Comparison of ENCODE assay signal across 15 cellular contexts in the genomic region with DNA sequence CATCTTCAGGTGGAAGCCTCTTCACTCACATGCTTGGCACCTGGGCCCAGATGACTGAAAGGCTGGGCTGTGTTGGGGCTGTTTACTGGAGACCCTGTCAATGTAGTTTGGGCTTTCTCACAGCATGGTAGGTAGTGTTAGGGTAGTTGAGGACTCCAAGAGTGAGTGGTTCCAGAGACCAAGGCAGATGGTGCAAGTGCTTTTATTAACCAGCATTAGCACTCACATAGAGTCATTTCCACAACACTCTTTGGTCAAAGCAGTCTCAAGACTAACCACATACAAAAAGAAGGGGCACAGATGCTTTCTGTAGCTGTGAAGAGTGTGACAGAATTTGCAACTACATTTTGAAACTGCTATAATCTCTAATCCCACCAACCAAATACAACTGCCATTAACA.
DNase-seq lines count a peak whose midpoint lies in the region; ATAC-seq and TF ChIP-seq lines count a peak whose summit lies in the region.
"Had no signal": no experiment of that assay in that cellular context is flagged by ENCODE, and none has a peak within 500 bp of the region (broad histone marks: within the 10 kb centered on the region; RNA-seq: fewer than 3 reads in every experiment).

No MANE protein-coding gene starts in this region.

- no peak overlapping the region for H2BK15ac ChIP-seq in mesenchymal stem cell (ENCODE audit: low read depth, poor library complexity, severe bottlenecking)

- no peak overlapping the region for H3K4me2 ChIP-seq in mesenchymal stem cell (ENCODE audit: low read length, poor library complexity, severe bottlenecking)

- peak overlapping the region; percentile 25 for H4K91ac ChIP-seq in mesenchymal stem cell (ENCODE audit: low read length)

- no peak overlapping the region for H3K9ac ChIP-seq in mesenchymal stem cell (ENCODE audit: low read length)

- no peaks in the 10 kb centered on the region for H3K79me1 ChIP-seq in mesenchymal stem cell (replicated peaks; ENCODE audit: low read length, poor library complexity, severe bottlenecking)

- H3K4ac ChIP-seq in mesenchymal stem cell (ENCODE audit: low read depth in 1 of 2, low read length in 2 of 2), result no peak overlapping the region

- BruUV-seq in Calu3 (replicated peaks; lab: Mats Ljungman, UMichigan), result no TSS peak

- no peak for TF ChIP-seq POLR2A in sigmoid colon (IDR thresholded peaks at IDR 0.05)

- H2BK12ac ChIP-seq in mesenchymal stem cell (ENCODE audit: low read length in 2 of 2), result peak overlapping the region in 1 of 2 experiments; percentile 77

- TF ChIP-seq CTCF in dorsolateral prefrontal cortex (IDR thresholded peaks at IDR 0.05 in 54 of 56, conservative IDR thresholded peaks at IDR 0.05 in 2 of 56; ENCODE audit: low read depth in 1 of 56, partially characterized antibody in 56 of 56) (no peak), Calu3 (IDR thresholded peaks at IDR 0.05; ENCODE audit: unreplicated experiment) (no peak), sigmoid colon (IDR thresholded peaks at IDR 0.05) (no peak)

- peaks cover 8% of the 10 kb centered on the region for H3K4me1 Mint-ChIP-seq in Calu3 (ENCODE audit: low read depth, unreplicated experiment)
- H3K4me1 Mint-ChIP-seq: brain, IgD-negative memory B cell had no signal

- H3K27me3 Mint-ChIP-seq in Calu3 (ENCODE audit: unreplicated experiment), result no peaks in the 10 kb centered on the region
- H3K27me3 Mint-ChIP-seq: IgD-negative memory B cell had no signal

- no peak overlapping the region for H2BK5ac ChIP-seq in mesenchymal stem cell (ENCODE audit: low read depth, low read length, poor library complexity, severe bottlenecking)

- no peak overlapping the region for H2BK120ac ChIP-seq in mesenchymal stem cell (ENCODE audit: low read depth, low read length)

- H3K18ac ChIP-seq in mesenchymal stem cell (ENCODE audit: low read depth in 1 of 2, low read length in 2 of 2), result peak overlapping the region in 1 of 2 experiments; percentile 0

- no peaks in the 10 kb centered on the region for H3K36me3 ChIP-seq in mesenchymal stem cell (ENCODE audit: control insufficient read depth in 1 of 2, insufficient read depth in 2 of 2, low read depth in 1 of 2, low read length in 2 of 2)
- H3K36me3 ChIP-seq in sigmoid colon, result no peaks in the 10 kb centered on the region

- H2AK5ac ChIP-seq in mesenchymal stem cell (ENCODE audit: low read length, severe bottlenecking), result no peak overlapping the region

- H4K8ac ChIP-seq in mesenchymal stem cell (ENCODE audit: low read length), result no peak overlapping the region

- no peak overlapping the region for H2AFZ ChIP-seq in mesenchymal stem cell (ENCODE audit: low read depth, low read length)

- intact Hi-C loops in dorsolateral prefrontal cortex (cut with DNase I), result no loop called here
- intact Hi-C loops in Calu3 (cut with micrococcal nuclease; ENCODE audit: unreplicated experiment), result no loop called here
- intact Hi-C loops in sigmoid colon (cut with DNase I), result no loop called here

- no peaks in the 10 kb centered on the region for H3K36me3 Mint-ChIP-seq in Calu3 (ENCODE audit: insufficient read depth, unreplicated experiment)
- H3K36me3 Mint-ChIP-seq: brain had no signal

- no peaks in the 10 kb centered on the region for H3K27me3 ChIP-seq in mesenchymal stem cell (ENCODE audit: control insufficient read depth in 1 of 2, insufficient read depth in 1 of 2, low read length in 2 of 2)
- H3K27me3 ChIP-seq in dorsolateral prefrontal cortex, result no peaks in the 10 kb centered on the region
- no peaks in the 10 kb centered on the region for H3K27me3 ChIP-seq in sigmoid colon

- H3K4me1 ChIP-seq in mesenchymal stem cell (ENCODE audit: control insufficient read depth, insufficient read depth, low read depth, low read length) (no peaks in the 10 kb centered on the region), sigmoid colon (no peaks in the 10 kb centered on the region)

- no peak for TF ChIP-seq EP300 in sigmoid colon (IDR thresholded peaks at IDR 0.05)

- H3K9me3 Mint-ChIP-seq in Calu3 (ENCODE audit: low read depth, unreplicated experiment), result peaks cover 2% of the 10 kb centered on the region

- H3K14ac ChIP-seq in mesenchymal stem cell (ENCODE audit: low read length in 2 of 2), result peak overlapping the region in 1 of 2 experiments; percentile 15

- ATAC-seq in activated CD4-positive, CD25-positive, alpha-beta regulatory T cell treated with anti-CD3 and anti-CD28 coated beads, Interleukin-2, amount 50 U/mL, for 24 hours, result peak; percentile 35 to 60
- peak; percentile 79 for ATAC-seq in GM21526 (IDR thresholded peaks at IDR 0.05; ENCODE audit: low FRiP score, unreplicated experiment)
- peak; percentile 91 for ATAC-seq in HG03097 (IDR thresholded peaks at IDR 0.05; ENCODE audit: low FRiP score, unreplicated experiment)

- H3K4me3 ChIP-seq in mesenchymal stem cell (ENCODE audit: insufficient read depth in 1 of 2, low read depth in 1 of 2, low read length in 2 of 2), result no peak overlapping the region
- no peak overlapping the region for H3K4me3 ChIP-seq in dorsolateral prefrontal cortex
- no peak overlapping the region for H3K4me3 ChIP-seq in sigmoid colon

- H3K27ac ChIP-seq in mesenchymal stem cell (ENCODE audit: low read length, poor library complexity, severe bottlenecking), result no peak overlapping the region
- no peak overlapping the region for H3K27ac ChIP-seq in dorsolateral prefrontal cortex
- H3K27ac ChIP-seq in sigmoid colon, result no peak overlapping the region
- H3K27ac ChIP-seq: 22Rv1, epithelial cell of prostate had no signal

- DNase-seq in activated CD4-positive, CD25-positive, alpha-beta regulatory T cell treated with anti-CD3 and anti-CD28 coated beads, Interleukin-2, amount 50 U/mL, for 72 hours, result no peak
- DNase-seq in mesenchymal stem cell, result no peak
- no peak for DNase-seq in dorsolateral prefrontal cortex
- no peak for DNase-seq in Calu3
- no peak for DNase-seq in sigmoid colon
- DNase-seq: activated T-cell treated with anti-CD3 and anti-CD28 coated beads, Interleukin-2, amount 50 U/mL, for 4 hours; DMS 273 treated with DMSO at 0.1 percent for 48 hours; midbrain had no signal

- no peak overlapping the region for H3K27ac Mint-ChIP-seq in Calu3 (ENCODE audit: unreplicated experiment)
- H3K27ac Mint-ChIP-seq: brain had no signal

- CTCF ChIA-PET in Calu3 (lab: Charles Lee), result no interaction called here

- no peak overlapping the region for H3K23ac ChIP-seq in mesenchymal stem cell (ENCODE audit: low read length in 2 of 2)

- H3K9me3 ChIP-seq in mesenchymal stem cell (ENCODE audit: control insufficient read depth, low read length) (peaks cover 2% of the 10 kb centered on the region), sigmoid colon (peaks cover 0 to 3% (median 0%) of the 10 kb centered on the region in 4 donors)

- H3K4me3 Mint-ChIP-seq in Calu3 (ENCODE audit: low read depth, unreplicated experiment), result no peak overlapping the region
- H3K4me3 Mint-ChIP-seq: activated T-cell treated with anti-CD3 and anti-CD28 coated beads, Interleukin-2, amount 50 U/mL, for 4 hours; brain; IgD-negative memory B cell had no signal
